ENCODE assay signal across 16 cellular contexts in the genomic region with DNA sequence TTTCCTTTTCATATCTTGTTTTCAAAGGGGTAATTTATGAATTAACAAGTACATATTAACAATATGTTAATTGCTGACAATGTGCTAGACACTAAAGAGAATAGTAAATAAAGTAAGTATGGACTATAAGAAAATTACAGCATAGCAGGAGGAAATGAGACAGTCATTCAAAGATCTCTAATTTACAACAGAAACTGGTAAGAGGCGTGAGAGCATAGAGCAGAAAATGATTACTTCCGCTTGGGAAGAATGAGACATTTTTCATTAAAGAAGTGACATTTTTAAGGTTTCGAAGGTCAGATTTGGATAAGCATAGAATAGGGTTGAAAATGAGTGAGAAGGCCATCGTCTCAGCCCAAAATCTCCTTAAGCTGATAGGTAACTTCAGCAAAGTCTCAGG.
A peak's percentile ranks its signal among the peaks of the same experiment; 100 is the strongest.
DNase-seq lines count a peak whose midpoint lies in the region; ATAC-seq lines count a peak whose summit lies in the region.
"Had no signal": no experiment of that assay in that cellular context is flagged by ENCODE, and none has a peak within 500 bp of the region (broad histone marks: within the 10 kb centered on the region; RNA-seq: fewer than 3 reads in every experiment).

No MANE protein-coding gene starts in this region.

- no peak for DNase-seq in activated T-cell treated with anti-CD3 and anti-CD28 coated beads, Interleukin-2, amount 50 U/mL, for 48 hours
- DNase-seq in left ventricle myocardium superior (no peak), cerebellar nuclear complex (lab: John Stamatoyannopoulos, UW) (no peak), Ammon's horn (ENCODE audit: low spot score) (no peak)
- DNase-seq: ACHN; activated CD4-positive, alpha-beta T cell treated with anti-CD3 and anti-CD28 coated beads, Interleukin-2, amount 10 ng/mL, durations not matched to agents 7 days and 5 days; activated naive CD8-positive, alpha-beta T cell treated with anti-CD3 and anti-CD28 coated beads for 36 hours; activated T-cell treated with anti-CD3 and anti-CD28 coated beads, Interleukin-2, amount 50 U/mL, for 4 hours; kidney; NCI-H1436; NCI-H2227 treated with DMSO at 0.1 percent for 48 hours; stimulated activated naive CD8-positive, alpha-beta T cell treated with anti-CD3 and anti-CD28 coated beads, Interleukin-15, amount 100 ng/mL, for 72 hours had no signal

- intact Hi-C loops in left ventricle myocardium superior (cut with micrococcal nuclease), result no loop called here

- ATAC-seq in GM18498 (IDR thresholded peaks at IDR 0.05; ENCODE audit: unreplicated experiment) (peak; percentile 74), GM19351 (IDR thresholded peaks at IDR 0.05; ENCODE audit: unreplicated experiment) (peak; percentile 98), HG02588 (IDR thresholded peaks at IDR 0.05; ENCODE audit: unreplicated experiment) (peak; percentile 75), HG03378 (IDR thresholded peaks at IDR 0.05; ENCODE audit: unreplicated experiment) (peak; percentile 83), left ventricle myocardium superior (no peak)
- ATAC-seq: activated T-cell treated with anti-CD3 and anti-CD28 coated beads, Interleukin-2, amount 50 U/mL, for 4 hours; stimulated activated naive CD8-positive, alpha-beta T cell treated with anti-CD3 and anti-CD28 coated beads, Interleukin-15, amount 100 ng/mL, for 72 hours had no signal
